9 cellular contexts compared by ENCODE assay signal in the genomic region with DNA sequence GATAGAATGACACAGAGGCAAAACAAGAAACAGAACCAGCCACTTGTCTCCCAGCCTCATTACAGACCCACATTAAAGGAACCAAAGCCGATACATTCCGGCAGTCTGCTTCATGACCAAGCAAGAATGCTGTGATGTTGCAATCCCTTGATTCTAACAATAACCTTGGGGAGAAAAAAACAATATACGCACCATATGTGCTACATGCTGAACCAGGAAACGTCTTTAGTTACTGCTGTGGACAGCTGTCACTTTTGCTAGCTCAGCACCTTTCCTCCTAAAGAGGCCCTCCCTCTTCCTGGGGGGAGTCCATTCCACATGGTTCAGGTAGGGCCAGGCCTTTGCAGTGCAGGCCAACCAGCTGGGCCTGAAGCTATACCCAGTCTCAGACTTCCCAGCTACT.
DNase-seq lines count a peak whose midpoint lies in the region; ATAC-seq lines count a peak whose summit lies in the region.
"Had no signal": no experiment of that assay in that cellular context is flagged by ENCODE, and none has a peak within 500 bp of the region (broad histone marks: within the 10 kb centered on the region; RNA-seq: fewer than 3 reads in every experiment).

No MANE protein-coding gene starts in this region.

- no peak overlapping the region for H3K4me3 Mint-ChIP-seq in activated naive CD8-positive, alpha-beta T cell treated with anti-CD3 and anti-CD28 coated beads, Interleukin-2, amount 50 U/mL, for 24 hours
- H3K4me3 Mint-ChIP-seq: CD4-positive, alpha-beta T cell had no signal

- H3K27me3 Mint-ChIP-seq in activated naive CD8-positive, alpha-beta T cell treated with anti-CD3 and anti-CD28 coated beads, Interleukin-2, amount 50 U/mL, for 24 hours, result no peaks in the 10 kb centered on the region
- H3K27me3 Mint-ChIP-seq: CD4-positive, alpha-beta T cell had no signal

- H3K27ac Mint-ChIP-seq in activated naive CD8-positive, alpha-beta T cell treated with anti-CD3 and anti-CD28 coated beads, Interleukin-2, amount 50 U/mL, for 24 hours, result no peak overlapping the region
- H3K27ac Mint-ChIP-seq: CD4-positive, alpha-beta T cell had no signal

- peaks cover 5% of the 10 kb centered on the region for H3K4me1 Mint-ChIP-seq in activated naive CD8-positive, alpha-beta T cell treated with anti-CD3 and anti-CD28 coated beads, Interleukin-2, amount 50 U/mL, for 24 hours

- intact Hi-C loops in Right ventricle myocardium inferior (cut with DNase I), result loop anchor here (10.0 kb wide), 1 partner anchor 72 kb away; no protein-coding TSS in a partner anchor
- intact Hi-C loops in cardiac septum (cut with DNase I), result no loop called here

- peaks cover 9% of the 10 kb centered on the region for H3K9me3 Mint-ChIP-seq in activated naive CD8-positive, alpha-beta T cell treated with anti-CD3 and anti-CD28 coated beads, Interleukin-2, amount 50 U/mL, for 24 hours

- H3K36me3 Mint-ChIP-seq in activated naive CD8-positive, alpha-beta T cell treated with anti-CD3 and anti-CD28 coated beads, Interleukin-2, amount 50 U/mL, for 24 hours (ENCODE audit: low read depth), result peaks cover 4% of the 10 kb centered on the region

- ATAC-seq in Right ventricle myocardium inferior (peak; percentile 71), HG03378 (IDR thresholded peaks at IDR 0.05; ENCODE audit: unreplicated experiment) (no peak), GM21717 (IDR thresholded peaks at IDR 0.05; ENCODE audit: unreplicated experiment) (no peak)
- ATAC-seq in activated naive CD8-positive, alpha-beta T cell treated with anti-CD3 and anti-CD28 coated beads, Interleukin-2, amount 50 U/mL, for 24 hours, result no peak

- DNase-seq in Right ventricle myocardium inferior (ENCODE audit: missing footprints) (no peak), cardiac septum (ENCODE audit: low spot score) (no peak), dedifferentiated amniotic fluid mesenchymal stem cell (ENCODE audit: extremely low spot score) (peak; percentile 97), lung microvascular endothelial cell (ENCODE audit: low read depth in 2 of 2) (peak; percentile 21 to 66), NK-92 (lab: John Stamatoyannopoulos, UW; ENCODE audit: unreplicated experiment) (no peak)
- no peak for DNase-seq in activated naive CD8-positive, alpha-beta T cell treated with anti-CD3 and anti-CD28 coated beads, Interleukin-2, amount 50 U/mL, for 24 hours
- DNase-seq: CD4-positive, alpha-beta T cell had no signal

Comparison
In these comparisons a context has a peak if more than half of its experiments do, and no peak if none do; other contexts are left out.
1. DNase-seq: peak in dedifferentiated amniotic fluid mesenchymal stem cell (single experiment) and lung microvascular endothelial cell (2 of 2); none in Right ventricle myocardium inferior (single experiment), cardiac septum (single experiment), activated naive CD8-positive, alpha-beta T cell treated with anti-CD3 and anti-CD28 coated beads, Interleukin-2, amount 50 U/mL, for 24 hours (single experiment) and NK-92 (single experiment).